In the genomic region with DNA sequence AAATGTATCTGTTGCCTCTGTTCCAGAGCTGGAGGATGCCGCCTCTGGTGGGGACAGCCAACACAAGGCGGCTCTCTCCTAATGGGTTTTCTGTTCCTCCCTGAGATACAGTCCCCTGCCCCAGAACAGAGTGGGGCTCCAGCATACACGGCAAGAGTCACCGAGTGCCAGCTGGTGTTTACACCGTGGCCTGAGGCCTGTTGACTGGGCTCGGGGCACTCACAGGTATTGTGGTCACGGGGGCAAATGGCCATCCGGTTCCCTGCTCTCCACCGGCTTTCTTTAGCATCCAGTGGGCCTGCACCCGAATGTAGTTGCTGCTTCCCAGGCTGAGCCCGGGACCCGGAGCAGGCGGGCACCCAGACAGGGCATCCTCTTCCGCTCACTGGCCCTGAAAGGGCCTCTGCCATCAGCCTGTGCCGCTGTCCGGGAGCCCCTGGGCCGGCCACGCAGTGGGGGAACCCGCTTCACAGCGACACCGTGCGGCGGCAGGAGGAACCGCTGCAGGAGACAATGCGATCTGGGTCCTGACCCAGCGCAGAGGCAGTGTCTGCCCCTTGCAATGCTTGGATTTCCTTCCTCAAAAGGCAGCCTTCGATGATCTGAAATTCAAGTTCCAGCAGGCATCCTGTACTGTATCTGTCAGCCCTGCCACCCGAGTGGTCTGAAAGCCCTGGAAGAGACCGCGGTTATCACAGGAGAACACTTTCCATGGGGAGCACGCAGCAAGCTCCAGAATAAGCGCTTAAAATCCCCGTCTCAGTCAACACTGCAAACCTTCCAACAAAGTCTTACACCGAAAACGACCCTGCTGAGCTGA, we compare ENCODE assay signal across 1 cellular context.
TF ChIP-seq lines count a peak whose summit lies in the region.

No MANE protein-coding gene starts in this region.

TF ChIP-seq in H1, 55 proteins besides CTCF, POLR2A, EP300 and RAD21:
- TF ChIP-seq GABPA (IDR thresholded peaks at IDR 0.05; ENCODE audit: borderline replicate concordance, insufficient read depth, low read length) (peak; percentile 74; the same call in 1 of the 2 replicates), ZNF274 (IDR thresholded peaks at IDR 0.05; ENCODE audit: borderline replicate concordance, extremely low read depth, low read length) (no peak), RXRA (IDR thresholded peaks at IDR 0.05; ENCODE audit: insufficient read depth, low read depth, low read length) (no peak), TCF12 (IDR thresholded peaks at IDR 0.05; ENCODE audit: low read depth, low read length) (no peak), TEAD4 (IDR thresholded peaks at IDR 0.05; ENCODE audit: low read depth, low read length) (no peak), SIX5 (IDR thresholded peaks at IDR 0.05; ENCODE audit: low read depth, low read length) (no peak), SP2 (IDR thresholded peaks at IDR 0.05; ENCODE audit: low read length) (no peak), CREB1 (IDR thresholded peaks at IDR 0.05) (no peak), BCL11A (IDR thresholded peaks at IDR 0.05; ENCODE audit: low read depth in 2 of 2, low read length in 2 of 2) (no peak), YY1 (IDR thresholded peaks at IDR 0.05; ENCODE audit: low read depth, low read length) (peak; percentile 34; the same call in 1 of the 2 replicates), ASH2L (IDR thresholded peaks at IDR 0.05; ENCODE audit: low read length) (peak; percentile 65), BRCA1 (IDR thresholded peaks at IDR 0.05; ENCODE audit: low read depth, low read length) (no peak), JUND (IDR thresholded peaks at IDR 0.05; ENCODE audit: low read length) (no peak), JUN (IDR thresholded peaks at IDR 0.05; ENCODE audit: low read depth, low read length) (no peak), PHF8 (conservative IDR thresholded peaks at IDR 0.05; ENCODE audit: low read depth, low read length) (no peak)
- TF ChIP-seq, protein P1, sequence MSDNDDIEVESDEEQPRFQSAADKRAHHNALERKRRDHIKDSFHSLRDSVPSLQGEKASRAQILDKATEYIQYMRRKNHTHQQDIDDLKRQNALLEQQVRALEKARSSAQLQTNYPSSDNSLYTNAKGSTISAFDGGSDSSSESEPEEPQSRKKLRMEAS (IDR thresholded peaks at IDR 0.05) = 0 out of 2 replicates have a peak, but pooled peaks have one; percentile 38
TF ChIP-seq in H1: peak in this region for 4.
